Comparison of ENCODE assay signal across 21 cellular contexts in the genomic region with DNA sequence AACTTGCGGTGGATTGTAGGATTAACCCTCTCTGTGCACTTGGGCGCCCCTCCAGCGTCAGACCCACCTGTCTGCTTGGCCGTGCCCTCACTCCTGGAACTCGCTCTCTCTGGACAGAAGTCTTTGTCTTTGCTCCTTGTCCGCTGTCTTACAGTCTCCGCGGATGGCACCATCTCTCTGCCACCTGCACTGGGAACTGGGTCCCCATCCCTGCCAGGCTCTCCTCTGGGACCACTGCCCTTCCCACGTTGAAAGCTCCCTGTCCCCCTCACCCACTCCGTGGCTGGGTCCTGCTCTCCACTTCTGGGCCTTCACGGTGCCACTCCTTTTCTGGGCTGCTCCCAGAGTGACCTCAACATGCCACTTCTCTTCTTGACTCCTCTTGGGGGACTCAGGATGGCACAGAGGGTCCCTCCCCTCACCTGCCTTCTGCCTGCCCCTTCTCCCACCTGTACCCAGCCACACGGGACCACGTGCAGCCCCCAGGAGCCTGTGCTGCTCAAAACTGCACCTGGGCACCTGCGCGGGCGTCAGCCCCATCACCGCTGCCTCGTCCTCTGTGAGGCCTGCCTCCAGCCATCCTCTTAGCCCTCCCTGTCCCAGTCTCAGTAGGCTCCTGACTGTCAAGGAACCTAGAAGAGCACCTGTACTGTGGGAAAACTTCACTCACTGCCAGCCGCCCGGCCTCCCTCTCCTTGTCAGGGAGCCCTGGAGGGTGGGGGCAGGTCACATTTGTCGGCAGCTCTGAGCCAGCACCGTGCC. TPM values are rescaled to one million over a fixed set of nuclear protein-coding genes. Genes with fewer than 3 reads are reported as not detected.
DNase-seq lines count a peak whose midpoint lies in the region; ATAC-seq, FAIRE-seq and TF ChIP-seq lines count a peak whose summit lies in the region.
"Had no signal": no experiment of that assay in that cellular context is flagged by ENCODE, and none has a peak within 500 bp of the region (broad histone marks: within the 10 kb centered on the region; RNA-seq: fewer than 3 reads in every experiment).

No MANE protein-coding gene starts in this region.

- H3K27ac ChIP-seq in HUES48 (ENCODE audit: low read depth, low read length): peak overlapping the region; percentile 40
- H3K27ac ChIP-seq in astrocyte (ENCODE audit: low read depth, low read length): no peak overlapping the region
- H3K27ac ChIP-seq: prostate gland had no signal

- ATAC-seq in left lobe of liver (no peak), GM21723 (IDR thresholded peaks at IDR 0.05; ENCODE audit: unreplicated experiment) (no peak)
- ATAC-seq in stimulated activated naive B cell treated with anti-CD40 and anti-IgM and Interleukin-4, amounts not matched to agents 10 μg/mL and 1 μg/mL and 100 μg/mL, for 72 hours (replicated peaks): no peak
- ATAC-seq in activated T-cell treated with anti-CD3 and anti-CD28 coated beads, Interleukin-2, amount 50 U/mL, for 4 hours: no peak

- H3K4me3 Mint-ChIP-seq in astrocyte (ENCODE audit: unreplicated experiment): no peak overlapping the region
- peak overlapping the region in 1 of 2 donors; percentile 23 for H3K4me3 Mint-ChIP-seq in stimulated activated naive B cell treated with anti-CD40 and anti-IgM and Interleukin-4, amounts not matched to agents 10 μg/mL and 1 μg/mL and 100 μg/mL, for 72 hours
- H3K4me3 Mint-ChIP-seq in activated T-cell treated with anti-CD3 and anti-CD28 coated beads, Interleukin-2, amount 50 U/mL, for 4 hours: no peak overlapping the region
- H3K4me3 Mint-ChIP-seq: CD8-positive, alpha-beta memory T cell; natural killer cell treated with Interleukin-12 subunit alpha and Interleukin-12 subunit beta and Interleukin-15 and Interleukin-18, amount 100 ng/mL, for 72 hours had no signal

- H3K79me2 ChIP-seq in astrocyte (ENCODE audit: insufficient read depth, low read length): no peaks in the 10 kb centered on the region

- no peak overlapping the region for H3K4me3 ChIP-seq in HUES48 (ENCODE audit: low read depth, low read length)
- H3K4me3 ChIP-seq in astrocyte (ENCODE audit: insufficient read depth, low read depth, low read length): no peak overlapping the region
- H3K4me3 ChIP-seq: hepatocyte, prostate gland, skin epidermis had no signal

- no peak for DNase-seq in astrocyte (ENCODE audit: low read depth)
- DNase-seq in left lobe of liver (ENCODE audit: low spot score): peak; percentile 41
- no peak for DNase-seq in stimulated activated naive B cell treated with anti-CD40 and anti-IgM and Interleukin-4, amounts not matched to agents 10 μg/mL and 1 μg/mL and 100 μg/mL, for 72 hours
- DNase-seq in NCI-H2029 treated with DMSO at 0.1 percent for 48 hours (lab: John Stamatoyannopoulos, UW): no peak
- DNase-seq in activated T-cell treated with anti-CD3 and anti-CD28 coated beads, Interleukin-2, amount 50 U/mL, for 4 hours: no peak
- DNase-seq: activated CD4-positive, alpha-beta T cell treated with anti-CD3 and anti-CD28 coated beads for 1 hour; activated gamma-delta T cell treated with Interleukin-2 at 50 U/mL for 16 hours; CD8-positive, alpha-beta memory T cell; DMS79; NCI-H187; NCI-H446; SK-N-SH; stimulated activated CD4-positive, alpha-beta T cell treated with anti-CD3 and anti-CD28 coated beads, Interleukin-4, amount 100 ng/mL, for 1 hour had no signal

- TF ChIP-seq CTCF in astrocyte (IDR thresholded peaks at IDR 0.05; ENCODE audit: insufficient read depth, low read depth, low read length): no peak

- H3K27me3 ChIP-seq in HUES48 (ENCODE audit: control insufficient read depth, insufficient read depth, low read length) (no peaks in the 10 kb centered on the region), astrocyte (ENCODE audit: insufficient read depth, low read length) (no peaks in the 10 kb centered on the region)
- H3K27me3 ChIP-seq: hepatocyte had no signal

- H3K4me2 ChIP-seq in astrocyte (ENCODE audit: low read length): no peak overlapping the region
- H3K4me2 ChIP-seq: hepatocyte, SK-N-SH had no signal

- no peak overlapping the region for H2AFZ ChIP-seq in astrocyte (ENCODE audit: low read depth, low read length)
- H2AFZ ChIP-seq: hepatocyte had no signal

- H3K9me3 ChIP-seq in HUES48 (ENCODE audit: control insufficient read depth, insufficient read depth, low read length) (no peaks in the 10 kb centered on the region), astrocyte (ENCODE audit: insufficient read depth, low read depth, low read length) (no peaks in the 10 kb centered on the region)
- H3K9me3 ChIP-seq: prostate gland, SK-N-SH had no signal

- H4K20me1 ChIP-seq in astrocyte (ENCODE audit: insufficient read depth, low read length): peaks cover 5% of the 10 kb centered on the region

- no peak for FAIRE-seq in astrocyte (lab: Jason Lieb, UNC)
- FAIRE-seq: keratinocyte had no signal

- H3K9me3 Mint-ChIP-seq in astrocyte (ENCODE audit: unreplicated experiment): no peaks in the 10 kb centered on the region
- H3K9me3 Mint-ChIP-seq in stimulated activated naive B cell treated with anti-CD40 and anti-IgM and Interleukin-4, amounts not matched to agents 10 μg/mL and 1 μg/mL and 100 μg/mL, for 72 hours: no peaks in the 10 kb centered on the region
- H3K9me3 Mint-ChIP-seq in activated T-cell treated with anti-CD3 and anti-CD28 coated beads, Interleukin-2, amount 50 U/mL, for 4 hours: no peaks in the 10 kb centered on the region
- H3K9me3 Mint-ChIP-seq: CD8-positive, alpha-beta memory T cell; natural killer cell treated with Interleukin-12 subunit alpha and Interleukin-12 subunit beta and Interleukin-15 and Interleukin-18, amount 100 ng/mL, for 72 hours had no signal

- H3K27ac Mint-ChIP-seq in astrocyte (ENCODE audit: unreplicated experiment): peak overlapping the region; percentile 18
- peak overlapping the region; percentile 76 for H3K27ac Mint-ChIP-seq in stimulated activated naive B cell treated with anti-CD40 and anti-IgM and Interleukin-4, amounts not matched to agents 10 μg/mL and 1 μg/mL and 100 μg/mL, for 72 hours

- no peak overlapping the region for H3K9ac ChIP-seq in HUES48 (ENCODE audit: low read depth, low read length)
- H3K9ac ChIP-seq in astrocyte (ENCODE audit: low read length): no peak overlapping the region
- H3K9ac ChIP-seq: SK-N-SH had no signal

- H3K4me1 ChIP-seq in HUES48 (ENCODE audit: control insufficient read depth, insufficient read depth, low read length) (no peaks in the 10 kb centered on the region), astrocyte (ENCODE audit: insufficient read depth, low read length) (no peaks in the 10 kb centered on the region)
- H3K4me1 ChIP-seq: prostate gland had no signal

- H3K36me3 ChIP-seq in HUES48 (ENCODE audit: control insufficient read depth, insufficient read depth, low read length) (peaks cover 96% of the 10 kb centered on the region), astrocyte (ENCODE audit: insufficient read depth, low read length) (peaks cover 30% of the 10 kb centered on the region)

- peaks cover 26% of the 10 kb centered on the region for H3K36me3 Mint-ChIP-seq in astrocyte (ENCODE audit: low read depth, unreplicated experiment)
- H3K36me3 Mint-ChIP-seq in stimulated activated naive B cell treated with anti-CD40 and anti-IgM and Interleukin-4, amounts not matched to agents 10 μg/mL and 1 μg/mL and 100 μg/mL, for 72 hours: peaks cover 59 to 70% of the 10 kb centered on the region in 2 donors
- H3K36me3 Mint-ChIP-seq in activated T-cell treated with anti-CD3 and anti-CD28 coated beads, Interleukin-2, amount 50 U/mL, for 4 hours (ENCODE audit: insufficient read depth): peaks cover 56% of the 10 kb centered on the region

- no peaks in the 10 kb centered on the region for H3K27me3 Mint-ChIP-seq in astrocyte (ENCODE audit: low read depth, unreplicated experiment)
- no peaks in the 10 kb centered on the region for H3K27me3 Mint-ChIP-seq in stimulated activated naive B cell treated with anti-CD40 and anti-IgM and Interleukin-4, amounts not matched to agents 10 μg/mL and 1 μg/mL and 100 μg/mL, for 72 hours
- H3K27me3 Mint-ChIP-seq in activated T-cell treated with anti-CD3 and anti-CD28 coated beads, Interleukin-2, amount 50 U/mL, for 4 hours (ENCODE audit: low read depth): no peaks in the 10 kb centered on the region
- H3K27me3 Mint-ChIP-seq: CD8-positive, alpha-beta memory T cell; natural killer cell treated with Interleukin-12 subunit alpha and Interleukin-12 subunit beta and Interleukin-15 and Interleukin-18, amount 100 ng/mL, for 72 hours had no signal

- no peaks in the 10 kb centered on the region for H3K4me1 Mint-ChIP-seq in astrocyte (ENCODE audit: low read depth, unreplicated experiment)
- H3K4me1 Mint-ChIP-seq in stimulated activated naive B cell treated with anti-CD40 and anti-IgM and Interleukin-4, amounts not matched to agents 10 μg/mL and 1 μg/mL and 100 μg/mL, for 72 hours: peaks cover 21 to 22% of the 10 kb centered on the region in 2 donors
- peaks cover 15% of the 10 kb centered on the region for H3K4me1 Mint-ChIP-seq in activated T-cell treated with anti-CD3 and anti-CD28 coated beads, Interleukin-2, amount 50 U/mL, for 4 hours (ENCODE audit: low read depth)

RNA-seq across cellular contexts. Expression of gene CNDP2, which starts 11.1 kb away (rescaled TPM):
- 120 and 149 TPM in 2 replicates for total RNA-seq in astrocyte
- 243 TPM for total RNA-seq in left lobe of liver
- total RNA-seq in activated T-cell treated with anti-CD3 and anti-CD28 coated beads, Interleukin-2, amount 50 U/mL, for 4 hours: 100 to 1,000 TPM; 157 to 165 (median 164) TPM

RNA-seq across cellular contexts. Expression of gene CNDP1, which starts 27.0 kb away (rescaled TPM):
- total RNA-seq in astrocyte (0.31 TPM in 1 of 2 replicates, not detected in the other), left lobe of liver (66.3 TPM)
- total RNA-seq in activated T-cell treated with anti-CD3 and anti-CD28 coated beads, Interleukin-2, amount 50 U/mL, for 4 hours: under 1 TPM; 0.15 to 0.49 (median 0.40) TPM
- total RNA-seq: hepatocyte, prostate gland, RPMI7951 had no signal

RNA-seq across cellular contexts. Expression of gene DIPK1C, which starts 50.2 kb away (rescaled TPM):
- total RNA-seq in astrocyte: not detected in 2 replicates
- not detected for total RNA-seq in left lobe of liver
- not detected for total RNA-seq in activated T-cell treated with anti-CD3 and anti-CD28 coated beads, Interleukin-2, amount 50 U/mL, for 4 hours
- total RNA-seq: CD8-positive, alpha-beta memory T cell; natural killer cell treated with Interleukin-12 subunit alpha and Interleukin-12 subunit beta and Interleukin-15 and Interleukin-18, amount 100 ng/mL, for 72 hours; RPMI7951 had no signal

Comparison
In these comparisons a context has a peak if more than half of its experiments do, and no peak if none do; other contexts are left out.
1. RNA of gene CNDP1, which starts 27.0 kb away (total RNA-seq): 66.3 TPM in left lobe of liver (single experiment); 0.15 to 0.49 TPM in activated T-cell treated with anti-CD3 and anti-CD28 coated beads, Interleukin-2, amount 50 U/mL, for 4 hours and 0.31 TPM in astrocyte; every median in the first group is over 10 times any median in the second.